ENCODE assay signal across 1 cellular context in the genomic region with DNA sequence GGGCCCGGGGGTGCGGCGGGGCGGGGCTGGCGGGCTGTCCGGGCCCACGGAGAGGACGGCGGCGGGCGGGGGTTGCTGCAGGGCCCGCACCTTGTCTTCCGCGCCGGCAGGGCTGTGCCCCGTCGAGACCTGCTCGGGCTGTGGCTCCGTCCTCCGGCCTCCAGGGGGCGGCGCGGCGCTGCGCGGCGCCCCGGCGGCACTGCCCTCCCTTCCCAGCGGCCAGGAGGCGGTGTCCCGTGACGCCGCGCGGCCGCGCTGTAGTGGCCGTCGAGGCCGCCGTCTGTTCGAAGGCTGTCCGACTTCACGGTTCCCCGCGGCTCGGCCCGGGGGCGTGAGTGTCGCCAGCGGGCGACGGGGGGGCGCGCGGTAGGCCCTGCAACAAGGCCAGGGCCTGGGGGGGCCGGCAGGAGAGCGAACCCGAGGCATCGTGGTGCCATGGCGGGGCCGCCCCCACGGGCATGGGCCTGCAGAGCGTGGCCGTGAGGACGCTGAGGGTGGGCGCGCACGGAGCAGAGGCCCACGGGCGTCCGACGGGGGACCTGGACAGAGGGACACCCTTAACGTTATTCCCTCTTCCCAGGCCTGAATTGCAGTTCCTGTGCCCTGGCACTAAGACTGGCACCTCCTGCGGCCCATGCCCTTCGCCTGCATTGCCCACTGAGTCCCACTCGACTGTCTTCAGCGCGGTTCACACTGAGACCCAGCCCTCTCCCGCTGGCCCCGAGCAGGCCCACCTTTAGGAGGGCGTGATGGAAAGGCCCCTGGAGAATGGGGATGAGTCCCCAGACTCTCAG.
TF ChIP-seq lines count a peak whose summit lies in the region.

A gene with protein sequence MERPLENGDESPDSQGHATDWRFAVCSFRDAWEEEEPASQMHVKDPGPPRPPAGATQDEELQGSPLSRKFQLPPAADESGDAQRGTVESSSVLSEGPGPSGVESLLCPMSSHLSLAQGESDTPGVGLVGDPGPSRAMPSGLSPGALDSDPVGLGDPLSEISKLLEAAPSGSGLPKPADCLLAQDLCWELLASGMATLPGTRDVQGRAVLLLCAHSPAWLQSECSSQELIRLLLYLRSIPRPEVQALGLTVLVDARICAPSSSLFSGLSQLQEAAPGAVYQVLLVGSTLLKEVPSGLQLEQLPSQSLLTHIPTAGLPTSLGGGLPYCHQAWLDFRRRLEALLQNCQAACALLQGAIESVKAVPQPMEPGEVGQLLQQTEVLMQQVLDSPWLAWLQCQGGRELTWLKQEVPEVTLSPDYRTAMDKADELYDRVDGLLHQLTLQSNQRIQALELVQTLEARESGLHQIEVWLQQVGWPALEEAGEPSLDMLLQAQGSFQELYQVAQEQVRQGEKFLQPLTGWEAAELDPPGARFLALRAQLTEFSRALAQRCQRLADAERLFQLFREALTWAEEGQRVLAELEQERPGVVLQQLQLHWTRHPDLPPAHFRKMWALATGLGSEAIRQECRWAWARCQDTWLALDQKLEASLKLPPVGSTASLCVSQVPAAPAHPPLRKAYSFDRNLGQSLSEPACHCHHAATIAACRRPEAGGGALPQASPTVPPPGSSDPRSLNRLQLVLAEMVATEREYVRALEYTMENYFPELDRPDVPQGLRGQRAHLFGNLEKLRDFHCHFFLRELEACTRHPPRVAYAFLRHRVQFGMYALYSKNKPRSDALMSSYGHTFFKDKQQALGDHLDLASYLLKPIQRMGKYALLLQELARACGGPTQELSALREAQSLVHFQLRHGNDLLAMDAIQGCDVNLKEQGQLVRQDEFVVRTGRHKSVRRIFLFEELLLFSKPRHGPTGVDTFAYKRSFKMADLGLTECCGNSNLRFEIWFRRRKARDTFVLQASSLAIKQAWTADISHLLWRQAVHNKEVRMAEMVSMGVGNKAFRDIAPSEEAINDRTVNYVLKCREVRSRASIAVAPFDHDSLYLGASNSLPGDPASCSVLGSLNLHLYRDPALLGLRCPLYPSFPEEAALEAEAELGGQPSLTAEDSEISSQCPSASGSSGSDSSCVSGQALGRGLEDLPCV (plus strand): TSS at position 237 of the 794 bp plus-strand sequence. CDS start 513 bp downstream, at position 750.

TF ChIP-seq in H1, 55 proteins besides CTCF, POLR2A, EP300 and RAD21 (continued from another document):
- TF ChIP-seq JUND (IDR thresholded peaks at IDR 0.05; ENCODE audit: low read length) (no peak), GTF2F1 (IDR thresholded peaks at IDR 0.05; ENCODE audit: borderline replicate concordance, low read depth, low read length) (no peak), RNF2 (IDR thresholded peaks at IDR 0.05; ENCODE audit: borderline replicate concordance, low read depth, low read length, missing control alignments, poor library complexity, severe bottlenecking) (no peak), BRCA1 (IDR thresholded peaks at IDR 0.05; ENCODE audit: low read depth, low read length) (no peak), SP4 (IDR thresholded peaks at IDR 0.05; ENCODE audit: low read length) (no peak), BCL11A (IDR thresholded peaks at IDR 0.05; ENCODE audit: low read depth in 2 of 2, low read length in 2 of 2) (no peak), RFX5 (IDR thresholded peaks at IDR 0.05; ENCODE audit: borderline replicate concordance, low read depth, low read length) (no peak), TBP (IDR thresholded peaks at IDR 0.05; ENCODE audit: low read depth, low read length) (no peak)
- TF ChIP-seq, protein P1, sequence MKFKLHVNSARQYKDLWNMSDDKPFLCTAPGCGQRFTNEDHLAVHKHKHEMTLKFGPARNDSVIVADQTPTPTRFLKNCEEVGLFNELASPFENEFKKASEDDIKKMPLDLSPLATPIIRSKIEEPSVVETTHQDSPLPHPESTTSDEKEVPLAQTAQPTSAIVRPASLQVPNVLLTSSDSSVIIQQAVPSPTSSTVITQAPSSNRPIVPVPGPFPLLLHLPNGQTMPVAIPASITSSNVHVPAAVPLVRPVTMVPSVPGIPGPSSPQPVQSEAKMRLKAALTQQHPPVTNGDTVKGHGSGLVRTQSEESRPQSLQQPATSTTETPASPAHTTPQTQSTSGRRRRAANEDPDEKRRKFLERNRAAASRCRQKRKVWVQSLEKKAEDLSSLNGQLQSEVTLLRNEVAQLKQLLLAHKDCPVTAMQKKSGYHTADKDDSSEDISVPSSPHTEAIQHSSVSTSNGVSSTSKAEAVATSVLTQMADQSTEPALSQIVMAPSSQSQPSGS (IDR thresholded peaks at IDR 0.05; ENCODE audit: low read length): no peak
TF ChIP-seq in H1: peak in this region for 14.
